1 cellular context compared by ENCODE assay signal in the genomic region with DNA sequence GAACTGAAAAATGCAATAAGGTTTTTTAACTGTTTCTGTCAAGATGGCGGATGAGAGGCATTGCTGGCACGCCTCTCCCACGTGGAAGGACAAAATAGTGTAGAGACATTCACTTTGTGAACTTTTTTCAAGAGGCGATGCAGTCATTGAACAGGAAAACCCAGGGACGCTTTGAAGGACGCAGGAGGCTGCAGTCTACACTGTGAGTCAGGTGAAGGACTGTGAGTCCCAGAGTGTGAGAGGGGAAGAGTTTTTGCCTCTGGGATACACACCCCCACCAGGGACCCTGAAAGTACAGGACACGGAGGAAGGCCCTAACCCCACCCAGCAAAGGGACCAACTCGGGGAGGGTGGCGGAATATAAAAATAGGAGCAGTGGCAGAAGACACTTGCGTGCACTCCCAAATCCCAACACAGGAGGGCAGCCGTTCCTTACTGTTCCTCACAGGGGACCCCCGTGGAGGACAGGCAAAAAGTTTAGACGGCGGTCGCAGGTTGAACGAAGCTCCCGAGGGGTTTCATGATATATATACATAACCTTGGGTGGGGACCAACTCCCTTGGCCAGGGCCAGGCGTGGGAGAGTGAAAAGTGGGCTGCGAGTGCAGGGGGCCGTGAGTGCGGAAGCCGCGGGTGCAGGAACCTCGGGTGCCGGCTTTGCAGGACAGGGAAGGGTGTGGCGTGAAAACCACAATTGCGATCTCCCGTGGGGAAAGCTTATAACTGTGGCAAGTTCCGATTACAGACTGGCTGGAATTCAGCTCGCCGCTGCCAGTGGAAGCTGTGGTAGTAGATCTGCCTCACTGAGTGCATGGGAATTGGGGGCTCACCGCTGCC.
A peak's percentile ranks its signal among the peaks of the same experiment; 100 is the strongest.
TF ChIP-seq lines count a peak whose summit lies in the region.

No MANE protein-coding gene starts in this region.

TF ChIP-seq in GM12878, 131 proteins besides CTCF, POLR2A, EP300 and RAD21 (continued from another document):
- TF ChIP-seq SUPT20H (IDR thresholded peaks at IDR 0.05; ENCODE audit: borderline replicate concordance, control insufficient read depth, low read depth, low read length): no peak
- no peak for TF ChIP-seq FOXK2 (IDR thresholded peaks at IDR 0.05)
- TF ChIP-seq HCFC1 (IDR thresholded peaks at IDR 0.05; ENCODE audit: low read length): no peak
- no peak for TF ChIP-seq POLR2AphosphoS2 (IDR thresholded peaks at IDR 0.05; ENCODE audit: low read depth, low read length)
- 0 out of 2 replicates have a peak, but pooled peaks have one; percentile 32 for TF ChIP-seq RB1 (IDR thresholded peaks at IDR 0.05; ENCODE audit: borderline replicate concordance)
- TF ChIP-seq MEF2B (IDR thresholded peaks at IDR 0.05; ENCODE audit: partially characterized antibody, poor library complexity, severe bottlenecking): peak; percentile 41
TF ChIP-seq in GM12878: peak in this region for 4.
